ENCODE assay signal across 23 cellular contexts in the genomic region with DNA sequence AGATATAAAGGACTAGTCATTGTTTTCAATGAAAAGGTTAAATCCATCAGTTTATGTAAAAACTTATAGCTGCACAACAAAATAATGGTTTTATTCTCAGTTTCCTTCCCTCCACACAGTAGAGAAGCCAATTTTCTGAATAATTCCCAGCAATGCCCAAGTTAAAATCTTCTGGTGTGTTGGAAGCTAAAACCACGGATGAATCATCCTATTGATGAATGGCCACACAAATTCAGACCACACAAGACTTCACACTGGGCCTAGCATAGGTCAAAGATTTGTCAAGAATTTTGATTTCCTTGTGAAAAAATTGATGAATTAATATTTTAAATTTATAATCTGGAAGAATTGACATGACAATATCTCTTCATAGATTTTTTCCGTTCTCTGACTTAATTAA.
DNase-seq lines count a peak whose midpoint lies in the region; ATAC-seq and TF ChIP-seq lines count a peak whose summit lies in the region.
"Had no signal": no experiment of that assay in that cellular context is flagged by ENCODE, and none has a peak within 500 bp of the region (broad histone marks: within the 10 kb centered on the region; RNA-seq: fewer than 3 reads in every experiment).

No MANE protein-coding gene starts in this region.

- intact Hi-C loops in OCI-LY7 (cut with micrococcal nuclease; ENCODE audit: unreplicated experiment): no loop called here

- no peaks in the 10 kb centered on the region for H3K4me1 ChIP-seq in OCI-LY7 (ENCODE audit: insufficient read depth, low read length, poor library complexity, severe bottlenecking)
- H3K4me1 ChIP-seq: heart left ventricle, psoas muscle, thyroid gland had no signal

- POLR2A ChIA-PET in OCI-LY7 (lab: Charles Lee): no interaction called here

- peaks cover 17% of the 10 kb centered on the region for H3K4me1 Mint-ChIP-seq in HFFc6 (ENCODE audit: low read depth)
- H3K4me1 Mint-ChIP-seq: CD14-positive monocyte; neural crest cell; stimulated activated effector memory CD8-positive, alpha-beta T cell treated with anti-CD3 and anti-CD28 coated beads, Interleukin-12 subunit alpha, Interleukin-12 subunit beta, amount 100 ng/mL, for 72 hours had no signal

- DNase-seq in A172 (ENCODE audit: low spot score) (peak; percentile 63), HFFc6 (peak; percentile 36), amniotic epithelial cell (ENCODE audit: low read depth) (peak; percentile 77), foreskin fibroblast (peak; percentile 29 to 51), amygdala (lab: John Stamatoyannopoulos, UW) (no peak), GM20000 (ENCODE audit: low spot score) (no peak), OCI-LY7 (ENCODE audit: low spot score) (no peak)
- DNase-seq: 8988T; activated CD4-positive, CD25-positive, alpha-beta regulatory T cell treated with anti-CD3 and anti-CD28 coated beads, Interleukin-2, amount 50 U/mL, for 72 hours; activated effector memory CD4-positive, alpha-beta T cell treated with anti-CD3 and anti-CD28 coated beads, Interleukin-2, amount 50 U/mL, for 16 hours; amniotic stem cell; DND-41; heart left ventricle; NCI-H1694 treated with DMSO at 0.1 percent for 48 hours; NCI-H2227 treated with DMSO at 0.1 percent for 48 hours; psoas muscle; Right ventricle myocardium superior; thyroid gland had no signal

- CTCF ChIA-PET in OCI-LY7 (lab: Charles Lee; ENCODE audit: unreplicated experiment): no interaction called here

- H3K36me3 ChIP-seq in OCI-LY7 (ENCODE audit: insufficient read depth, low read length): no peaks in the 10 kb centered on the region
- H3K36me3 ChIP-seq: heart left ventricle, thyroid gland had no signal

- no peaks in the 10 kb centered on the region for H4K20me1 ChIP-seq in OCI-LY7 (ENCODE audit: insufficient read depth, low read length)

- no peaks in the 10 kb centered on the region for H3K27me3 Mint-ChIP-seq in HFFc6 (ENCODE audit: insufficient read depth)

- ATAC-seq in HG03432 (IDR thresholded peaks at IDR 0.05; ENCODE audit: unreplicated experiment): no peak
- ATAC-seq: heart left ventricle; psoas muscle; stimulated activated effector memory CD8-positive, alpha-beta T cell treated with anti-CD3 and anti-CD28 coated beads, Interleukin-12 subunit alpha, Interleukin-12 subunit beta, amount 100 ng/mL, for 72 hours had no signal

- H3K79me2 ChIP-seq in OCI-LY7 (ENCODE audit: insufficient read depth, low read depth, low read length): no peaks in the 10 kb centered on the region

- no peak overlapping the region for H3K4me3 Mint-ChIP-seq in HFFc6
- H3K4me3 Mint-ChIP-seq: CD14-positive monocyte; neural crest cell; stimulated activated effector memory CD8-positive, alpha-beta T cell treated with anti-CD3 and anti-CD28 coated beads, Interleukin-12 subunit alpha, Interleukin-12 subunit beta, amount 100 ng/mL, for 72 hours had no signal

- H3K9me2 ChIP-seq in OCI-LY7 (ENCODE audit: insufficient read depth, low read length): no peaks in the 10 kb centered on the region

- no peak overlapping the region for H3K4me2 ChIP-seq in OCI-LY7 (ENCODE audit: low read length)

- no peaks in the 10 kb centered on the region for H3K9me3 ChIP-seq in OCI-LY7 (ENCODE audit: low read length)
- H3K9me3 ChIP-seq: thyroid gland had no signal

- BruUV-seq in OCI-LY7 (replicated peaks; lab: Mats Ljungman, UMichigan): no TSS peak

- H2AFZ ChIP-seq in OCI-LY7 (ENCODE audit: low read length): no peak overlapping the region

- H3K27ac ChIP-seq in OCI-LY7 (ENCODE audit: low read depth, low read length, poor library complexity, severe bottlenecking): no peak overlapping the region
- H3K27ac ChIP-seq: coronary artery, heart left ventricle, psoas muscle, thyroid gland had no signal

- H3K4me3 ChIP-seq in foreskin fibroblast (ENCODE audit: low read depth in 1 of 2, low read length in 2 of 2) (no peak overlapping the region), OCI-LY7 (ENCODE audit: low read depth, low read length, poor library complexity, severe bottlenecking) (no peak overlapping the region)
- H3K4me3 ChIP-seq: coronary artery, heart left ventricle, psoas muscle, thyroid gland had no signal

- peaks cover 9% of the 10 kb centered on the region; the same call in 1 of the 2 replicates for H3K36me3 Mint-ChIP-seq in HFFc6 (ENCODE audit: low read depth)
- H3K36me3 Mint-ChIP-seq: CD14-positive monocyte; stimulated activated effector memory CD8-positive, alpha-beta T cell treated with anti-CD3 and anti-CD28 coated beads, Interleukin-12 subunit alpha, Interleukin-12 subunit beta, amount 100 ng/mL, for 72 hours had no signal

- H3K27ac Mint-ChIP-seq in HFFc6: no peak overlapping the region
- H3K27ac Mint-ChIP-seq: CD14-positive monocyte; stimulated activated effector memory CD8-positive, alpha-beta T cell treated with anti-CD3 and anti-CD28 coated beads, Interleukin-12 subunit alpha, Interleukin-12 subunit beta, amount 100 ng/mL, for 72 hours had no signal

- TF ChIP-seq CTCF in HFFc6 (IDR thresholded peaks at IDR 0.05) (no peak), foreskin fibroblast (IDR thresholded peaks at IDR 0.05; ENCODE audit: low read depth, low read length) (no peak), GM20000 (IDR thresholded peaks at IDR 0.05; ENCODE audit: extremely low read depth, missing control alignments) (no peak), OCI-LY7 (conservative IDR thresholded peaks at IDR 0.05; ENCODE audit: low read length) (no peak)

- H3K9me3 Mint-ChIP-seq in HFFc6: peaks cover 7% of the 10 kb centered on the region

Comparison
In these comparisons a context has a peak if more than half of its experiments do, and no peak if none do; other contexts are left out.
1. DNase-seq: peak in A172 (single experiment), HFFc6 (single experiment), amniotic epithelial cell (single experiment) and foreskin fibroblast (2 of 2); none in amygdala (0 of 56), GM20000 (single experiment) and OCI-LY7 (single experiment).